Comparison of ENCODE assay signal across 28 cellular contexts in genomic region chr6:165632194-165632593, GRCh38. TPM values are rescaled to one million over a fixed set of nuclear protein-coding genes. Genes with fewer than 3 reads are reported as not detected.
A peak's percentile ranks its signal among the peaks of the same experiment; 100 is the strongest.
DNase-seq lines count a peak whose midpoint lies in the region; ATAC-seq and TF ChIP-seq lines count a peak whose summit lies in the region.
"Had no signal": no experiment of that assay in that cellular context is flagged by ENCODE, and none has a peak within 500 bp of the region (broad histone marks: within the 10 kb centered on the region; RNA-seq: fewer than 3 reads in every experiment).

No MANE protein-coding gene starts in this region.

- no peaks in the 10 kb centered on the region for H3K9me3 Mint-ChIP-seq in stimulated activated naive CD8-positive, alpha-beta T cell treated with anti-CD3 and anti-CD28 coated beads, Interleukin-15, amount 100 ng/mL, for 72 hours
- H3K9me3 Mint-ChIP-seq in activated T-helper 17 cell treated with anti-CD3 and anti-CD28 coated beads, Interleukin-2, amount 50 U/mL, for 72 hours = no peaks in the 10 kb centered on the region
- peaks cover 10% of the 10 kb centered on the region for H3K9me3 Mint-ChIP-seq in type B pancreatic cell
- H3K9me3 Mint-ChIP-seq: activated T-cell treated with anti-CD3 and anti-CD28 coated beads, Interleukin-2, amount 50 U/mL, for 4 hours; CD8-positive, alpha-beta T cell; T-helper 2 cell treated with Interferon-gamma antibody and Interleukin-4, amounts not matched to agents 5 μg/mL and 100 μg/mL, for 36 hours had no signal

- peak; percentile 85 for ATAC-seq in stimulated activated naive CD8-positive, alpha-beta T cell treated with anti-CD3 and anti-CD28 coated beads, Interleukin-15, amount 100 ng/mL, for 72 hours
- ATAC-seq in stimulated activated naive CD8-positive, alpha-beta T cell treated with anti-CD3 and anti-CD28 coated beads, Interleukin-15, Interleukin-2, amounts not matched to agents 100 U/mL and 50 U/mL, for 24 hours = no peak
- ATAC-seq in activated T-helper 17 cell treated with anti-CD3 and anti-CD28 coated beads, Interleukin-2, amount 50 U/mL, for 72 hours (replicated peaks) = peak; percentile 28
- no peak for ATAC-seq in GM19395 (IDR thresholded peaks at IDR 0.05; ENCODE audit: unreplicated experiment)
- ATAC-seq in GM21737 (IDR thresholded peaks at IDR 0.05; ENCODE audit: unreplicated experiment) = no peak
- ATAC-seq: activated T-cell treated with anti-CD3 and anti-CD28 coated beads, Interleukin-2, amount 50 U/mL, for 4 hours; body of pancreas; CD8-positive, alpha-beta T cell; sciatic nerve; SK-N-SH treated with all-trans-retinoic acid at 6 μM for 48 hours had no signal

- H3K4me1 Mint-ChIP-seq in stimulated activated naive CD8-positive, alpha-beta T cell treated with anti-CD3 and anti-CD28 coated beads, Interleukin-15, amount 100 ng/mL, for 72 hours = no peaks in the 10 kb centered on the region
- H3K4me1 Mint-ChIP-seq in activated T-helper 17 cell treated with anti-CD3 and anti-CD28 coated beads, Interleukin-2, amount 50 U/mL, for 72 hours = no peaks in the 10 kb centered on the region
- H3K4me1 Mint-ChIP-seq in type B pancreatic cell (ENCODE audit: unreplicated experiment) = peaks cover 47% of the 10 kb centered on the region

- peak in 1 of 2 donors; percentile 16 for DNase-seq in stimulated activated naive CD8-positive, alpha-beta T cell treated with anti-CD3 and anti-CD28 coated beads, Interleukin-15, amount 100 ng/mL, for 72 hours
- DNase-seq in stimulated activated naive CD8-positive, alpha-beta T cell treated with anti-CD3 and anti-CD28 coated beads, Interleukin-15, Interleukin-2, amounts not matched to agents 100 U/mL and 50 U/mL, for 24 hours = no peak
- DNase-seq in left kidney (ENCODE audit: low read depth, low spot score) = peak; percentile 16
- no peak for DNase-seq in type B pancreatic cell (ENCODE audit: extremely low spot score, unreplicated experiment)
- no peak for DNase-seq in NCI-H1417 (lab: John Stamatoyannopoulos, UW)
- DNase-seq: 8988T; activated CD4-positive, alpha-beta T cell treated with anti-CD3 and anti-CD28 coated beads for 48 hours; activated naive CD4-positive, alpha-beta T cell; activated T-cell treated with anti-CD3 and anti-CD28 coated beads, Interleukin-2, amount 50 U/mL, for 4 hours; body of pancreas; CD8-positive, alpha-beta T cell; cerebellar nuclear complex; DMS 273 treated with DMSO at 0.1 percent for 48 hours; GOT3; heart left ventricle; MG63; NCI-H1105 treated with DMSO at 0.1 percent for 48 hours; NCI-H2029 treated with DMSO at 0.1 percent for 48 hours; NCI-H446; posterior cingulate gyrus; stimulated activated CD4-positive, alpha-beta T cell treated with anti-CD3 and anti-CD28 coated beads, Interleukin-15, amount 100 ng/mL, for 24 hours; stimulated activated naive CD4-positive, alpha-beta T cell treated with Interleukin-2 at 50 U/mL for 16 hours had no signal

- no peak overlapping the region for H3K27ac Mint-ChIP-seq in stimulated activated naive CD8-positive, alpha-beta T cell treated with anti-CD3 and anti-CD28 coated beads, Interleukin-15, amount 100 ng/mL, for 72 hours
- no peak overlapping the region for H3K27ac Mint-ChIP-seq in activated T-helper 17 cell treated with anti-CD3 and anti-CD28 coated beads, Interleukin-2, amount 50 U/mL, for 72 hours
- H3K27ac Mint-ChIP-seq in type B pancreatic cell = peak overlapping the region; percentile 80
- H3K27ac Mint-ChIP-seq: CD8-positive, alpha-beta T cell; T-helper 2 cell treated with Interferon-gamma antibody and Interleukin-4, amounts not matched to agents 5 μg/mL and 100 μg/mL, for 36 hours had no signal

- no peak for TF ChIP-seq CTCF in type B pancreatic cell (conservative IDR thresholded peaks at IDR 0.05)

- peaks cover 27% of the 10 kb centered on the region for H3K27me3 Mint-ChIP-seq in stimulated activated naive CD8-positive, alpha-beta T cell treated with anti-CD3 and anti-CD28 coated beads, Interleukin-15, amount 100 ng/mL, for 72 hours
- H3K27me3 Mint-ChIP-seq in activated T-helper 17 cell treated with anti-CD3 and anti-CD28 coated beads, Interleukin-2, amount 50 U/mL, for 72 hours = peaks cover 5% of the 10 kb centered on the region
- no peaks in the 10 kb centered on the region for H3K27me3 Mint-ChIP-seq in type B pancreatic cell

- H3K4me3 Mint-ChIP-seq in stimulated activated naive CD8-positive, alpha-beta T cell treated with anti-CD3 and anti-CD28 coated beads, Interleukin-15, amount 100 ng/mL, for 72 hours = no peak overlapping the region
- H3K4me3 Mint-ChIP-seq in activated T-helper 17 cell treated with anti-CD3 and anti-CD28 coated beads, Interleukin-2, amount 50 U/mL, for 72 hours = no peak overlapping the region
- H3K4me3 Mint-ChIP-seq in type B pancreatic cell = peak overlapping the region; percentile 21
- H3K4me3 Mint-ChIP-seq: activated T-cell treated with anti-CD3 and anti-CD28 coated beads, Interleukin-2, amount 50 U/mL, for 4 hours; CD8-positive, alpha-beta T cell; T-helper 2 cell treated with Interferon-gamma antibody and Interleukin-4, amounts not matched to agents 5 μg/mL and 100 μg/mL, for 36 hours had no signal

- no peaks in the 10 kb centered on the region for H3K36me3 Mint-ChIP-seq in activated T-helper 17 cell treated with anti-CD3 and anti-CD28 coated beads, Interleukin-2, amount 50 U/mL, for 72 hours (ENCODE audit: low read depth)
- H3K36me3 Mint-ChIP-seq in type B pancreatic cell = no peaks in the 10 kb centered on the region
- H3K36me3 Mint-ChIP-seq: CD8-positive, alpha-beta T cell had no signal

RNA-seq across cellular contexts. Expression of gene PDE10A, which starts 30.8 kb away (rescaled TPM):
- not detected for total RNA-seq in activated T-helper 17 cell treated with anti-CD3 and anti-CD28 coated beads, Interleukin-2, amount 50 U/mL, for 72 hours
- total RNA-seq in type B pancreatic cell (ENCODE audit: low replicate concordance) = 6.6 and 10.8 TPM in 2 replicates
- total RNA-seq: CD8-positive, alpha-beta T cell had no signal

Comparison
In these comparisons a context has a peak if more than half of its experiments do, and no peak if none do; other contexts are left out.
1. ATAC-seq: peak in stimulated activated naive CD8-positive, alpha-beta T cell treated with anti-CD3 and anti-CD28 coated beads, Interleukin-15, amount 100 ng/mL, for 72 hours (single experiment) and activated T-helper 17 cell treated with anti-CD3 and anti-CD28 coated beads, Interleukin-2, amount 50 U/mL, for 72 hours (single experiment); none in stimulated activated naive CD8-positive, alpha-beta T cell treated with anti-CD3 and anti-CD28 coated beads, Interleukin-15, Interleukin-2, amounts not matched to agents 100 U/mL and 50 U/mL, for 24 hours (single experiment), GM19395 (single experiment) and GM21737 (single experiment).